In genomic region chr4:174512745-174513144, GRCh38 we compare ENCODE assay signal across 23 cellular contexts. TPM values are rescaled to one million over a fixed set of nuclear protein-coding genes. Genes with fewer than 3 reads are reported as not detected.
DNase-seq lines count a peak whose midpoint lies in the region; ATAC-seq, FAIRE-seq and TF ChIP-seq lines count a peak whose summit lies in the region.
"Had no signal": no experiment of that assay in that cellular context is flagged by ENCODE, and none has a peak within 500 bp of the region (broad histone marks: within the 10 kb centered on the region; RNA-seq: fewer than 3 reads in every experiment).

No MANE protein-coding gene starts in this region.

- H3K4me3 ChIP-seq in A549, result no peak overlapping the region
- H3K4me3 ChIP-seq in Loucy (ENCODE audit: low read length, poor library complexity, severe bottlenecking), result no peak overlapping the region
- H3K4me3 ChIP-seq: BLaER1 treated with 17β-estradiol and CSF1 and Interleukin-3, amounts not matched to agents 10 nM and 100 nM had no signal

- H3K27ac Mint-ChIP-seq in T-helper 2 cell treated with Interferon-gamma antibody and Interleukin-4, amounts not matched to agents 5 μg/mL and 100 μg/mL, for 36 hours, result no peak overlapping the region
- H3K27ac Mint-ChIP-seq: B cell; CD4-positive, alpha-beta T cell; CD8-positive, alpha-beta T cell had no signal

- H3K4me1 ChIP-seq in A549 (peaks cover 25% of the 10 kb centered on the region; the same call in 2 of the 3 replicates), Loucy (ENCODE audit: insufficient read depth, low read length, poor library complexity, severe bottlenecking) (no peaks in the 10 kb centered on the region)
- H3K4me1 ChIP-seq: Caco-2 had no signal

- FAIRE-seq in A549 (lab: Jason Lieb, UNC) (no peak), GM12892 (lab: Jason Lieb, UNC) (no peak)
- FAIRE-seq: A204.1, D721Med, G401.6, GM12891, GM18507 had no signal

- TF ChIP-seq POLR2A in A549 (IDR thresholded peaks at IDR 0.05; ENCODE audit: low read length) (no peak), GM12892 (IDR thresholded peaks at IDR 0.05; ENCODE audit: low read depth, low read length) (no peak)

- no peak overlapping the region for H3K4me3 Mint-ChIP-seq in T-helper 2 cell treated with Interferon-gamma antibody and Interleukin-4, amounts not matched to agents 5 μg/mL and 100 μg/mL, for 36 hours
- H3K4me3 Mint-ChIP-seq: B cell; CD4-positive, alpha-beta T cell; CD8-positive, alpha-beta T cell had no signal

- no peaks in the 10 kb centered on the region for H3K79me2 ChIP-seq in Loucy (ENCODE audit: insufficient read depth, low read length)

- no peak for TF ChIP-seq EP300 in A549 (IDR thresholded peaks at IDR 0.05)

- H3K9me3 ChIP-seq in A549 (no peaks in the 10 kb centered on the region), Loucy (ENCODE audit: insufficient read depth, low read depth, low read length) (no peaks in the 10 kb centered on the region)
- H3K9me3 ChIP-seq: BLaER1 treated with 17β-estradiol and CSF1 and Interleukin-3, amounts not matched to agents 10 nM and 100 nM had no signal

- no peak for TF ChIP-seq RAD21 in A549 (conservative IDR thresholded peaks at IDR 0.05 in 1 of 2, IDR thresholded peaks at IDR 0.05 in 1 of 2)

- no peak overlapping the region for H3K9ac ChIP-seq in Loucy (ENCODE audit: low read depth, low read length, poor library complexity, severe bottlenecking)
- H3K9ac ChIP-seq: BLaER1 treated with 17β-estradiol and CSF1 and Interleukin-3, amounts not matched to agents 10 nM and 100 nM had no signal

- POLR2A ChIA-PET in A549 (lab: Yijun Ruan, JAX), result no interaction called here

- H3K36me3 ChIP-seq in Loucy (ENCODE audit: insufficient read depth, low read length), result no peaks in the 10 kb centered on the region
- H3K36me3 ChIP-seq: BLaER1 treated with 17β-estradiol and CSF1 and Interleukin-3, amounts not matched to agents 10 nM and 100 nM had no signal

- H3K4me2 ChIP-seq in A549 (0 out of 3 replicates have a peak overlapping the region, but pooled peaks have one; percentile 11), Loucy (ENCODE audit: low read depth, low read length, poor library complexity, severe bottlenecking) (no peak overlapping the region)
- H3K4me2 ChIP-seq: BLaER1 treated with 17β-estradiol and CSF1 and Interleukin-3, amounts not matched to agents 10 nM and 100 nM had no signal

- peaks cover 11% of the 10 kb centered on the region for H3K27me3 Mint-ChIP-seq in T-helper 2 cell treated with Interferon-gamma antibody and Interleukin-4, amounts not matched to agents 5 μg/mL and 100 μg/mL, for 36 hours (ENCODE audit: low read depth)
- H3K27me3 Mint-ChIP-seq: B cell; CD4-positive, alpha-beta T cell had no signal

- no peaks in the 10 kb centered on the region for H3K4me1 Mint-ChIP-seq in T-helper 2 cell treated with Interferon-gamma antibody and Interleukin-4, amounts not matched to agents 5 μg/mL and 100 μg/mL, for 36 hours (ENCODE audit: low read depth)
- H3K4me1 Mint-ChIP-seq: B cell had no signal

- H3K27ac ChIP-seq in A549, result no peak overlapping the region; a peak in 1 of 6 replicates
- H3K27ac ChIP-seq: BLaER1 treated with 17β-estradiol and CSF1 and Interleukin-3, amounts not matched to agents 10 nM and 100 nM; C4-2B had no signal

- no peak for ATAC-seq in A549
- peak; percentile 68 for ATAC-seq in left lobe of liver
- ATAC-seq: CD8-positive, alpha-beta T cell had no signal

- no peaks in the 10 kb centered on the region; the same call in 1 of the 2 replicates for H3F3A ChIP-seq in Loucy (ENCODE audit: low read depth)

- no peaks in the 10 kb centered on the region for H3K27me3 ChIP-seq in Loucy (ENCODE audit: insufficient read depth, low read length, poor library complexity, severe bottlenecking)
- H3K27me3 ChIP-seq: BLaER1 treated with 17β-estradiol and CSF1 and Interleukin-3, amounts not matched to agents 10 nM and 100 nM had no signal

- WGBS in A549 (ENCODE audit: missing lambda C conversion rate), result 47% methylated on average over 3 of the region's 3 CpGs

- H3K9me2 ChIP-seq in Loucy (replicated peaks; ENCODE audit: low read depth, low read length), result no peaks in the 10 kb centered on the region

- DNase-seq in A549 (ENCODE audit: low read depth in 1 of 2, low spot score in 1 of 2) (no peak), left lobe of liver (ENCODE audit: low spot score) (no peak), HK-2 (ENCODE audit: unreplicated experiment) (no peak), GM12892 (ENCODE audit: insufficient read length) (no peak)
- DNase-seq in T-helper 2 cell treated with Interferon-gamma antibody and Interleukin-4, amounts not matched to agents 5 μg/mL and 100 μg/mL, for 36 hours (ENCODE audit: low spot score), result no peak
- DNase-seq: 8988T; AML-193; Caco-2; Calu3; CD4-positive, alpha-beta T cell; CD8-positive, alpha-beta T cell; DMS79 treated with DMSO at 0.1 percent for 48 hours; GF-D8 had no signal

- H4K20me1 ChIP-seq in Loucy (ENCODE audit: insufficient read depth, low read length, poor library complexity, severe bottlenecking), result no peaks in the 10 kb centered on the region
- H4K20me1 ChIP-seq: BLaER1 treated with 17β-estradiol and CSF1 and Interleukin-3, amounts not matched to agents 10 nM and 100 nM had no signal

- peak overlapping the region; percentile 44; the same call in 1 of the 2 replicates for H2AFZ ChIP-seq in Loucy (ENCODE audit: low read length)

- CTCF ChIA-PET in A549 (lab: Yijun Ruan, JAX), result no interaction called here

- no peaks in the 10 kb centered on the region for H3K36me3 Mint-ChIP-seq in T-helper 2 cell treated with Interferon-gamma antibody and Interleukin-4, amounts not matched to agents 5 μg/mL and 100 μg/mL, for 36 hours (ENCODE audit: low read depth)

- TF ChIP-seq CTCF in A549 (IDR thresholded peaks at IDR 0.05), result no peak
- TF ChIP-seq CTCF in Loucy (conservative IDR thresholded peaks at IDR 0.05; ENCODE audit: low read length), result no peak

- H3K9me3 Mint-ChIP-seq in T-helper 2 cell treated with Interferon-gamma antibody and Interleukin-4, amounts not matched to agents 5 μg/mL and 100 μg/mL, for 36 hours, result no peaks in the 10 kb centered on the region
- H3K9me3 Mint-ChIP-seq: CD4-positive, alpha-beta T cell; CD8-positive, alpha-beta T cell had no signal

TF ChIP-seq in A549, 52 proteins besides CTCF, POLR2A, EP300 and RAD21:
- TF ChIP-seq EHF (CRISPR knock-in tag; IDR thresholded peaks at IDR 0.05), result no peak
- TF ChIP-seq, protein P1, sequence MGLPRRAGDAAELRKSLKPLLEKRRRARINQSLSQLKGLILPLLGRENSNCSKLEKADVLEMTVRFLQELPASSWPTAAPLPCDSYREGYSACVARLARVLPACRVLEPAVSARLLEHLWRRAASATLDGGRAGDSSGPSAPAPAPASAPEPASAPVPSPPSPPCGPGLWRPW (IDR thresholded peaks at IDR 0.05), result no peak
- TF ChIP-seq CHD2 (IDR thresholded peaks at IDR 0.05; ENCODE audit: low read length, partially characterized antibody), result no peak
- no peak for TF ChIP-seq BHLHE40 (IDR thresholded peaks at IDR 0.05; ENCODE audit: low read depth, low read length)
- no peak for TF ChIP-seq MYC (IDR thresholded peaks at IDR 0.05; ENCODE audit: borderline replicate concordance, low read length)
- no peak for TF ChIP-seq CEBPB (IDR thresholded peaks at IDR 0.05)
- no peak for TF ChIP-seq ZFP36 (IDR thresholded peaks at IDR 0.05; ENCODE audit: borderline replicate concordance, partially characterized antibody)
- no peak for TF ChIP-seq HEYL (CRISPR knock-in tag; IDR thresholded peaks at IDR 0.05)

RNA-seq across cellular contexts. Expression of gene HPGD, which starts 9.5 kb away (rescaled TPM):
- polyA plus RNA-seq in A549 (2011; rRNA removed) (86.6 and 114 TPM in 2 replicates), A549 (2017; fragmentation: RNase III; extraction: RNeasy Plus Mini Kit Qiagen cat#74134 plus additional on column Dnase treatment) (101 to 127 TPM (median 110 TPM) in 3 replicates)
- 42.3 and 45.4 TPM in 2 replicates for polyA plus RNA-seq in A549 (2012; cell fraction: cytosol; rRNA removed)
- 19.6 and 20.7 TPM in 2 replicates for polyA plus RNA-seq in A549 (2012; cell fraction: nucleus; rRNA removed)
- 54.5 and 70.3 TPM in 2 replicates for polyA minus RNA-seq in A549 (2011; rRNA and poly(A)+ RNA removed)
- 84.3 TPM for total RNA-seq in left lobe of liver
- polyA plus RNA-seq in GM12892 (2012; ENCODE audit: missing spikeins), result not detected
- total RNA-seq: B cell had no signal
- polyA plus RNA-seq: BJ had no signal
